Comparison of ENCODE assay signal across 11 cellular contexts in the genomic region with DNA sequence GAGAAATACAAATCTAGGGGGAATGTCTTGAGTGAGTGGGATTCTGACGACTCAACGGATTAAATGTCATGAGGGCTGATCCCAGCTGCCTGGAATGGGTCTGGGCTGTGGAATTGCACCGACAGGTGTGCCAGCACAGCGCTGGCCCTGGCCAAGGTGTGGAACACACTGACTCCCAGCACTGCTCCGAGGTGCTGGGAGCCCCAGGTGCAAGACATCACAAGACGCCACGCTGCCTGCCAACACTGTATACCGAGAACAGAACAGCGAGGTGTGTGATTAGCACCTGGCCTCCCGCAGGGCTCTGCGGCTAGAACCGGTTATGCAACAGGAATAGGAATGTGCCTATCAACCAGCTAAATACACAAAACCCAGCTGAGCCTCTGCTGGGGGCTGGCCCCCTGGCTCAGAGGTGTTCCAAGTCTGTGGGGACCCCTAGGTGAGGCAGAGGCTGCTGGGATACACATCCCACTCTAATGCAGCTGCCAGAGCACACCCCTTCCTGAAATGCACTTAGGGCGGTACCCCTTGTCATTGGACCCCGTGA. TPM values are rescaled to one million over a fixed set of nuclear protein-coding genes. Genes with fewer than 3 reads are reported as not detected.
A peak's percentile ranks its signal among the peaks of the same experiment; 100 is the strongest.
DNase-seq lines count a peak whose midpoint lies in the region; TF ChIP-seq lines count a peak whose summit lies in the region.
"Had no signal": no experiment of that assay in that cellular context is flagged by ENCODE, and none has a peak within 500 bp of the region (broad histone marks: within the 10 kb centered on the region; RNA-seq: fewer than 3 reads in every experiment).

No MANE protein-coding gene starts in this region.

- H3K23ac ChIP-seq in mesendoderm (ENCODE audit: low read length): no peak overlapping the region

- intact Hi-C loops in breast epithelium (cut with DNase I; ENCODE audit: low total_unique reads): no loop called here

- H3K4me3 ChIP-seq in breast epithelium (no peak overlapping the region), mesendoderm (ENCODE audit: low read length) (no peak overlapping the region)
- H3K4me3 ChIP-seq: BLaER1 treated with 17β-estradiol and CSF1 and Interleukin-3, amounts not matched to agents 10 nM and 100 nM had no signal

- H3K27me3 ChIP-seq in breast epithelium: no peaks in the 10 kb centered on the region
- no peaks in the 10 kb centered on the region for H3K27me3 ChIP-seq in mesendoderm (ENCODE audit: insufficient read depth, low read length, poor library complexity)
- H3K27me3 ChIP-seq: BLaER1 treated with 17β-estradiol and CSF1 and Interleukin-3, amounts not matched to agents 10 nM and 100 nM had no signal

- no CpG with 5 or more reads among the region's 14 CpGs for WGBS in mesendoderm (ENCODE audit: extremely low coverage, insufficient coverage, low lambda C conversion rate)

- H3K9me3 ChIP-seq in breast epithelium: no peaks in the 10 kb centered on the region
- H3K9me3 ChIP-seq: BLaER1 treated with 17β-estradiol and CSF1 and Interleukin-3, amounts not matched to agents 10 nM and 100 nM had no signal

- no peak overlapping the region for H3K18ac ChIP-seq in mesendoderm (ENCODE audit: low read length)

- H3K9ac ChIP-seq in mesendoderm (ENCODE audit: low read length): no peak overlapping the region
- H3K9ac ChIP-seq: BLaER1 treated with 17β-estradiol and CSF1 and Interleukin-3, amounts not matched to agents 10 nM and 100 nM had no signal

- no peaks in the 10 kb centered on the region for H3K79me1 ChIP-seq in mesendoderm (ENCODE audit: low read length)

- H3K4me1 ChIP-seq in breast epithelium: peaks cover 0 to 21% of the 10 kb centered on the region in 2 donors
- H3K4me1 ChIP-seq in mesendoderm (ENCODE audit: control insufficient read depth, low read depth, low read length): peaks cover 3% of the 10 kb centered on the region

- no peak for TF ChIP-seq CTCF in breast epithelium (IDR thresholded peaks at IDR 0.05)

- DNase-seq in DMS153 (lab: John Stamatoyannopoulos, UW) (peak; percentile 84), NCI-H2029 treated with DMSO at 0.1 percent for 48 hours (lab: John Stamatoyannopoulos, UW) (peak; percentile 76), breast epithelium (ENCODE audit: low spot score in 2 of 2) (peak; percentile 88 to 94), mesendoderm (peak; percentile 70), GOT3 (lab: John Stamatoyannopoulos, UW) (no peak)
- no peak for DNase-seq in stimulated activated CD4-positive, alpha-beta T cell treated with anti-CD3 and anti-CD28 coated beads, Interleukin-1b, Interleukin-23, amount 100 ng/mL, for 48 hours
- DNase-seq in stimulated activated CD4-positive, alpha-beta T cell treated with anti-CD3 and anti-CD28 coated beads, Interleukin-2, amount 100 ng/mL, for 24 hours: no peak
- no peak for DNase-seq in stimulated activated CD4-positive, alpha-beta T cell treated with anti-CD3 and anti-CD28 coated beads, Interleukin-4, amount 100 ng/mL, for 24 hours
- DNase-seq: activated T-cell treated with anti-CD3 and anti-CD28 coated beads, Interleukin-2, amount 50 U/mL, for 24 hours; NCI-H1930 had no signal

- H3K4ac ChIP-seq in mesendoderm (ENCODE audit: low read depth, low read length): no peak overlapping the region

- H2BK15ac ChIP-seq in mesendoderm (replicated peaks; ENCODE audit: low read depth): no peak overlapping the region

- H3K36me3 ChIP-seq in breast epithelium (peaks cover 12% of the 10 kb centered on the region), mesendoderm (ENCODE audit: control insufficient read depth, insufficient read depth, low read length) (no peaks in the 10 kb centered on the region)

- H4K8ac ChIP-seq in mesendoderm (ENCODE audit: low read depth, low read length): no peak overlapping the region

- H3K27ac ChIP-seq in breast epithelium (peak overlapping the region; percentile 41 to 68), mesendoderm (ENCODE audit: low read depth, low read length) (no peak overlapping the region)
- H3K27ac ChIP-seq: BLaER1 treated with 17β-estradiol and CSF1 and Interleukin-3, amounts not matched to agents 10 nM and 100 nM had no signal

- no peaks in the 10 kb centered on the region for H3K79me2 ChIP-seq in mesendoderm (ENCODE audit: control insufficient read depth, insufficient read depth, low read length)

- no peak overlapping the region for H3K56ac ChIP-seq in mesendoderm (ENCODE audit: low read length)

- no peak overlapping the region for H4K5ac ChIP-seq in mesendoderm (ENCODE audit: low read length)

- no peak overlapping the region for H3K4me2 ChIP-seq in mesendoderm (ENCODE audit: low read length)

- no peak overlapping the region for H2AK5ac ChIP-seq in mesendoderm (ENCODE audit: low read length)

- H2BK5ac ChIP-seq in mesendoderm (ENCODE audit: low read length): no peak overlapping the region

- TF ChIP-seq POLR2A in breast epithelium (IDR thresholded peaks at IDR 0.05): no peak

- H2BK120ac ChIP-seq in mesendoderm (ENCODE audit: low read depth, low read length): no peak overlapping the region

RNA-seq across cellular contexts. Expression of a gene that starts 24.8 kb away (rescaled TPM):
- 100 to 1,000 TPM in 2 of 3 donors, 10 to 100 TPM in 1; 83.2 to 184 (median 101) TPM for total RNA-seq in breast epithelium
- polyA plus RNA-seq in mesendoderm (2013, experiment 1 of 2): 39.6 TPM
- 38.0 TPM for polyA plus RNA-seq in mesendoderm (2013, experiment 2 of 2)

RNA-seq across cellular contexts. Expression of a gene that starts 40.6 kb away (rescaled TPM):
- total RNA-seq in breast epithelium: 10 to 100 TPM; 17.6 to 38.2 (median 37.4) TPM
- 0.15 TPM for polyA plus RNA-seq in mesendoderm (2013, experiment 1 of 2)
- polyA plus RNA-seq in mesendoderm (2013, experiment 2 of 2): 0.21 TPM

Comparison
In these comparisons a context has a peak if more than half of its experiments do, and no peak if none do; other contexts are left out.
1. DNase-seq: peak in DMS153 (single experiment), NCI-H2029 treated with DMSO at 0.1 percent for 48 hours (single experiment), breast epithelium (2 of 2) and mesendoderm (single experiment); none in stimulated activated CD4-positive, alpha-beta T cell treated with anti-CD3 and anti-CD28 coated beads, Interleukin-1b, Interleukin-23, amount 100 ng/mL, for 48 hours (single experiment), GOT3 (single experiment), stimulated activated CD4-positive, alpha-beta T cell treated with anti-CD3 and anti-CD28 coated beads, Interleukin-2, amount 100 ng/mL, for 24 hours (0 of 2) and stimulated activated CD4-positive, alpha-beta T cell treated with anti-CD3 and anti-CD28 coated beads, Interleukin-4, amount 100 ng/mL, for 24 hours (single experiment).